8 cellular contexts compared by ENCODE assay signal in the genomic region with DNA sequence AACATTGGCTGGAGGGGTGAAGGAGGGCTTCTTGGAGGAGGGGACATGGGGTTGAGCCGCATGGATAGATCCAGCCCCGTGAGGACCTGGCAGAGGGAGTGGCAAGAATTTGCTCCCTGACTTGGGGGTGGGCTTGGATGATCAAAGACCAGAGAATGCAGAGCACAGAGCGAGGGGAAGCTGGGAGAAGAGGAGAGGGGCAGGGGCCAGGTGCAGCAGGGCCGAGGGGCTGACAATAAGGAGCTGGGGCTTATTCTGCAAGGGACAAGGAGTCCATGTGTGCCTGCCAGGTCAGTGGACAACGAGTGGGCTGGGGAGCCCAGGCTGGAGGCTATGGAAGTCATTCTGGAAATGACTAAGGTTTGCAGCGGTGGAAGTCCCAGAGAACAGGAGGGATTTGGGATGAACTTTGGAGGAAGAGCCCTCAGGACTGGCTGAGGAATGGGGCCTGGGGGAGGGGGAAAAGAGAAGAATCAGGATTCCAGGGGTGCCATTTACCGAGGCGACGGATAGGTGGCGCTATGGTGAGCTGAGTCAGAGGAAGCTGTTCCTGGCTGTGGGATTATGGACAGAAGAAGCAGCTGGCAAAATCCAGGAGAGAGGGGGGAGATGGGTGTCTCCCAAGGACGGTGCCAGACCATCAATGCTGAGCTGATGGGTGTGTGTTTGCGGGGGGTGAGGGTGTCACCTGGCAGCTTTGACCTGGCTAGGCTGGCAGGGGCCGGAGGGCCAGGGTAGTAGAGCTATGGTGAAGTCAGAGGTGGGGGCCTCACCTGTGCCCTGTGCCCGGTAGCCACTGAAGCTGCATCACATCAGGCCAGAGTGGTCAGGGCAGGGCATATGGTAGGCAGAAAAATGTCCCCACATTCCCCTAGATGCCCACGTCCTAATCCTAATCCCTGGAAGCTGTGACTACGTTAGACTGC. TPM values are rescaled to one million over a fixed set of nuclear protein-coding genes. Genes with fewer than 3 reads are reported as not detected.
DNase-seq lines count a peak whose midpoint lies in the region; ATAC-seq, FAIRE-seq and TF ChIP-seq lines count a peak whose summit lies in the region.

No MANE protein-coding gene starts in this region.

- H3K9me3 ChIP-seq in GM12878 (replicated peaks; ENCODE audit: control insufficient read depth, insufficient read depth, low read length) (no peaks in the 10 kb centered on the region), upper lobe of left lung (no peaks in the 10 kb centered on the region)

- FAIRE-seq in GM12878 (lab: Jason Lieb, UNC) = no peak

- no peaks in the 10 kb centered on the region for H3K79me2 ChIP-seq in GM12878 (ENCODE audit: control insufficient read depth, insufficient read depth, low read length)

- in situ Hi-C loops in GM12878 (cut with MboI) = no loop called here

- RAD21 ChIA-PET in GM12878 (lab: Charles Lee; ENCODE audit: unreplicated experiment) = no interaction called here

- DNase-seq in AG08396 (ENCODE audit: low spot score) = peak; percentile 89
- DNase-seq in GM06990 (ENCODE audit: extremely low read depth, insufficient read length) = no peak
- DNase-seq in NCI-H446 treated with DMSO at 0.1 percent for 48 hours (lab: John Stamatoyannopoulos, UW) = peak; percentile 60
- DNase-seq in GM12878 (ENCODE audit: low read depth, low spot score) = no peak
- peak; percentile 66 for DNase-seq in inferior parietal cortex (ENCODE audit: extremely low spot score)
- peak in 1 of 2 donors; percentile 29 for DNase-seq in upper lobe of left lung

- no peaks in the 10 kb centered on the region for H4K20me1 ChIP-seq in GM12878 (ENCODE audit: control insufficient read depth, insufficient read depth)

- peak; percentile 75 for TF ChIP-seq CTCF in GM06990 (IDR thresholded peaks at IDR 0.05; ENCODE audit: insufficient read depth, low read length, poor library complexity, severe bottlenecking)
- peak; percentile 49 to 64 (median 62); a peak in 5 of 6 replicates for TF ChIP-seq CTCF in GM12878 (IDR thresholded peaks at IDR 0.05 in 2 of 3, conservative IDR thresholded peaks at IDR 0.05 in 1 of 3; ENCODE audit: control insufficient read depth in 2 of 3, extremely low read depth in 1 of 3, insufficient read depth in 1 of 3, low read depth in 3 of 3, low read length in 3 of 3)
- TF ChIP-seq CTCF in upper lobe of left lung (IDR thresholded peaks at IDR 0.05) = peak in 5 of 6 experiments; percentile 29 to 52 (median 40)

- peak; percentile 34; the same call in 1 of the 2 replicates for TF ChIP-seq RAD21 in GM12878 (IDR thresholded peaks at IDR 0.05; ENCODE audit: insufficient read depth, low read depth, low read length)

- SMC1A ChIA-PET in GM12878 (lab: Charles Lee; ENCODE audit: uncharacterized antibody, unreplicated experiment) = no interaction called here

- H2AFZ ChIP-seq in GM12878 (ENCODE audit: control insufficient read depth, low read depth, low read length) = no peak overlapping the region

- BruUV-seq in GM12878 (replicated peaks; lab: Mats Ljungman, UMichigan) = no TSS peak

- WGBS in GM12878 (ENCODE audit: insufficient coverage, insufficient replicate concordance, low lambda C conversion rate, missing lambda C conversion rate) = 17% methylated on average over 16 of the region's 16 CpGs
- 40 to 46% methylated on average over 16 of the region's 16 CpGs for WGBS in upper lobe of left lung, 2 donors

- H3K27me3 ChIP-seq in GM06990 (replicated peaks; ENCODE audit: control insufficient read depth, insufficient read depth, low read length) (no peaks in the 10 kb centered on the region; the same call in none of the 2 replicates), GM12878 (replicated peaks in 1 of 2; ENCODE audit: control insufficient read depth in 2 of 2, insufficient read depth in 2 of 2, low read length in 1 of 2) (peaks cover 2 to 7% of the 10 kb centered on the region in 2 experiments; a peak in 3 of 4 replicates), upper lobe of left lung (no peaks in the 10 kb centered on the region)

- H3K36me3 ChIP-seq in GM06990 (ENCODE audit: control insufficient read depth, insufficient read depth, low read length) = no peaks in the 10 kb centered on the region
- H3K36me3 ChIP-seq in GM12878 (ENCODE audit: control insufficient read depth in 2 of 2, insufficient read depth in 2 of 2, low read length in 1 of 2) = no peaks in the 10 kb centered on the region
- no peaks in the 10 kb centered on the region for H3K36me3 ChIP-seq in upper lobe of left lung

- no peaks in the 10 kb centered on the region for H3K4me1 ChIP-seq in GM12878 (ENCODE audit: control insufficient read depth, insufficient read depth, low read length)
- H3K4me1 ChIP-seq in upper lobe of left lung = no peaks in the 10 kb centered on the region

- intact Hi-C loops in GM12878 (cut with micrococcal nuclease; ENCODE audit: unreplicated experiment) = no loop called here

- no peak overlapping the region for H3K9ac ChIP-seq in GM12878 (ENCODE audit: control insufficient read depth, insufficient read depth, low read length)

- H3K4me2 ChIP-seq in GM12878 (ENCODE audit: control insufficient read depth, insufficient read depth) = no peak overlapping the region

- POLR2A ChIA-PET in GM12878 (lab: Charles Lee) = no interaction called here

- CTCF ChIA-PET in GM12878 (lab: Yijun Ruan, JAX) = interaction anchor here (0.7 to 2.2 kb wide), 14 partner anchors 9 to 599 kb away, joined by 3 to 12 read pairs (median 4); no protein-coding TSS in a partner anchor

- no peak overlapping the region for H3K4me3 ChIP-seq in GM06990 (replicated peaks; ENCODE audit: low read depth, low read length)
- no peak overlapping the region for H3K4me3 ChIP-seq in GM12878
- no peak overlapping the region for H3K4me3 ChIP-seq in upper lobe of left lung

- H3K27ac ChIP-seq in GM12878 (ENCODE audit: control insufficient read depth, insufficient read depth) (no peak overlapping the region), upper lobe of left lung (no peak overlapping the region)

- TF ChIP-seq POLR2A in GM12878 (IDR thresholded peaks at IDR 0.05; ENCODE audit: low read depth, low read length) (no peak), upper lobe of left lung (IDR thresholded peaks at IDR 0.05) (no peak)

- ATAC-seq in GM12878 = no peak
- ATAC-seq in upper lobe of left lung (ENCODE audit: low FRiP score in 2 of 2) = peak in 1 of 2 donors; percentile 33
- ATAC-seq in HG03432 (IDR thresholded peaks at IDR 0.05; ENCODE audit: unreplicated experiment) = no peak
- no peak for ATAC-seq in GM21515 (IDR thresholded peaks at IDR 0.05; ENCODE audit: unreplicated experiment)

- TF ChIP-seq EP300 in GM12878 (IDR thresholded peaks at IDR 0.05; ENCODE audit: borderline replicate concordance in 1 of 2, control insufficient read depth in 1 of 2, low read depth in 2 of 2, low read length in 2 of 2) (no peak), upper lobe of left lung (IDR thresholded peaks at IDR 0.05) (no peak)

RNA-seq across cellular contexts. Expression of gene KCNG1, which starts 7.8 kb away (rescaled TPM):
- not detected in 2 replicates for total RNA-seq in GM12878 (2013; cell fraction: nucleolus; rRNA removed)
- total RNA-seq in GM12878 (2014; rRNA removed) (not detected in 2 replicates), GM12878 (2014; rRNA removed; fragmentation: Illumina TruSeq; extraction: Trizol) (not detected in 2 replicates), GM12878 (2021) (not detected in 2 replicates), upper lobe of left lung (under 1 TPM in 4 of 6 donors, not detected in 2; 0.17 to 0.37 (median 0.25) TPM)
- polyA plus RNA-seq in GM12878 (2011; ENCODE audit: low read depth) = not detected
- polyA plus RNA-seq in GM12878 (2011; rRNA removed) (not detected in 2 replicates), GM12878 (2014; fragmentation: Illumina TruSeq; extraction: Trizol) (not detected in 2 replicates), GM12878 (2014; fragmentation: Nextera tagmentation; extraction: Ambion mirVana) (not detected), GM12878 (2014; rRNA removed) (not detected in 2 replicates), GM12878 (2016; fragmentation: Nextera tagmentation; extraction: Ambion mirVana) (not detected)
- polyA plus RNA-seq in GM12878 (2011; cell fraction: cytosol; rRNA removed) = not detected in 2 replicates
- polyA plus RNA-seq in GM12878 (2011; cell fraction: nucleus; rRNA removed) = not detected in 2 replicates
- 0.16 and 0.17 TPM in 2 replicates for polyA plus RNA-seq in GM12878 (2012)
- not detected in 2 replicates for polyA minus RNA-seq in GM12878 (2011; rRNA and poly(A)+ RNA removed)
- not detected in 2 replicates for polyA minus RNA-seq in GM12878 (2011; cell fraction: cytosol; rRNA and poly(A)+ RNA removed)
- not detected in 2 replicates for polyA minus RNA-seq in GM12878 (2011; cell fraction: nucleus; rRNA and poly(A)+ RNA removed)

RNA-seq across cellular contexts. Expression of gene MOCS3, which starts 56.4 kb away (rescaled TPM):
- total RNA-seq in GM12878 (2013; cell fraction: nucleolus; rRNA removed) = 6.0 and 6.1 TPM in 2 replicates
- 5.7 and 5.9 TPM in 2 replicates for total RNA-seq in GM12878 (2014; rRNA removed)
- 3.0 and 3.3 TPM in 2 replicates for total RNA-seq in GM12878 (2014; rRNA removed; fragmentation: Illumina TruSeq; extraction: Trizol)
- total RNA-seq in GM12878 (2021) = 4.7 and 5.2 TPM in 2 replicates
- 0.83 TPM for polyA plus RNA-seq in GM12878 (2011; ENCODE audit: low read depth)
- 2.0 and 2.2 TPM in 2 replicates for polyA plus RNA-seq in GM12878 (2011; rRNA removed)
- polyA plus RNA-seq in GM12878 (2011; cell fraction: cytosol; rRNA removed) = 2.4 and 3.0 TPM in 2 replicates
- 1.4 and 1.6 TPM in 2 replicates for polyA plus RNA-seq in GM12878 (2011; cell fraction: nucleus; rRNA removed)
- 2.1 and 2.6 TPM in 2 replicates for polyA plus RNA-seq in GM12878 (2012)
- 2.4 and 2.8 TPM in 2 replicates for polyA plus RNA-seq in GM12878 (2014; fragmentation: Illumina TruSeq; extraction: Trizol)
- under 1 TPM; 0.87 to 0.99 TPM for polyA plus RNA-seq in GM12878 (2014; fragmentation: Nextera tagmentation; extraction: Ambion mirVana)
- polyA plus RNA-seq in GM12878 (2014; rRNA removed) = 3.6 and 4.6 TPM in 2 replicates
- 1 to 10 TPM; 4.0 to 4.6 TPM for polyA plus RNA-seq in GM12878 (2016; fragmentation: Nextera tagmentation; extraction: Ambion mirVana)
- 4.6 and 6.5 TPM in 2 replicates for polyA minus RNA-seq in GM12878 (2011; rRNA and poly(A)+ RNA removed)
- polyA minus RNA-seq in GM12878 (2011; cell fraction: cytosol; rRNA and poly(A)+ RNA removed) = 2.0 and 2.1 TPM in 2 replicates
- 4.6 and 7.6 TPM in 2 replicates for polyA minus RNA-seq in GM12878 (2011; cell fraction: nucleus; rRNA and poly(A)+ RNA removed)
- 1 to 10 TPM; 1.6 to 5.3 (median 4.4) TPM for total RNA-seq in upper lobe of left lung

RNA-seq across cellular contexts. Expression of gene DPM1, which starts 56.7 kb away (rescaled TPM):
- total RNA-seq in GM12878 (2013; cell fraction: nucleolus; rRNA removed) = 18.4 and 21.1 TPM in 2 replicates
- total RNA-seq in GM12878 (2014; rRNA removed) (66.0 and 76.1 TPM in 2 replicates), GM12878 (2014; rRNA removed; fragmentation: Illumina TruSeq; extraction: Trizol) (105 and 107 TPM in 2 replicates), GM12878 (2021) (50.8 and 53.3 TPM in 2 replicates), upper lobe of left lung (10 to 100 TPM; 16.4 to 61.2 (median 28.4) TPM)
- polyA plus RNA-seq in GM12878 (2011; ENCODE audit: low read depth) = 37.8 TPM
- polyA plus RNA-seq in GM12878 (2011; rRNA removed) (72.3 and 127 TPM in 2 replicates), GM12878 (2014; fragmentation: Illumina TruSeq; extraction: Trizol) (112 and 187 TPM in 2 replicates), GM12878 (2014; fragmentation: Nextera tagmentation; extraction: Ambion mirVana) (100 to 1,000 TPM; 138 to 145 TPM), GM12878 (2014; rRNA removed) (85.6 and 98.5 TPM in 2 replicates), GM12878 (2016; fragmentation: Nextera tagmentation; extraction: Ambion mirVana) (100 to 1,000 TPM; 159 to 167 TPM)
- polyA plus RNA-seq in GM12878 (2011; cell fraction: cytosol; rRNA removed) = 27.4 and 31.7 TPM in 2 replicates
- polyA plus RNA-seq in GM12878 (2011; cell fraction: nucleus; rRNA removed) = 26.8 and 36.2 TPM in 2 replicates
- polyA plus RNA-seq in GM12878 (2012) = 52.8 and 55.9 TPM in 2 replicates
- 9.8 and 20.5 TPM in 2 replicates for polyA minus RNA-seq in GM12878 (2011; rRNA and poly(A)+ RNA removed)
- polyA minus RNA-seq in GM12878 (2011; cell fraction: cytosol; rRNA and poly(A)+ RNA removed) = 10.7 and 13.9 TPM in 2 replicates
- polyA minus RNA-seq in GM12878 (2011; cell fraction: nucleus; rRNA and poly(A)+ RNA removed) = 11.8 and 16.8 TPM in 2 replicates

Comparison
In these comparisons a context has a peak if more than half of its experiments do, and no peak if none do; other contexts are left out.
1. DNase-seq: peak in AG08396 (single experiment), NCI-H446 treated with DMSO at 0.1 percent for 48 hours (single experiment) and inferior parietal cortex (single experiment); none in GM06990 (single experiment) and GM12878 (single experiment).
2. Peak in every context shown above with its lines, with median percentiles within 50 percentile points of each other: CTCF ChIP-seq.